13 cellular contexts compared by ENCODE assay signal in genomic region chr1:184888505-184888904, GRCh38.
DNase-seq lines count a peak whose midpoint lies in the region; ATAC-seq, FAIRE-seq and TF ChIP-seq lines count a peak whose summit lies in the region.
"Had no signal": no experiment of that assay in that cellular context is flagged by ENCODE, and none has a peak within 500 bp of the region (broad histone marks: within the 10 kb centered on the region; RNA-seq: fewer than 3 reads in every experiment).

No MANE protein-coding gene starts in this region.

- FAIRE-seq in small intestine (lab: Jason Lieb, UNC) = no peak

- H3K4me1 Mint-ChIP-seq in stimulated activated naive CD8-positive, alpha-beta T cell treated with anti-CD3 and anti-CD28 coated beads, Interleukin-15, Interleukin-2, amounts not matched to agents 100 ng/mL and 50 ng/mL, for 24 hours (ENCODE audit: low read depth) = peaks cover 71% of the 10 kb centered on the region
- peaks cover 41% of the 10 kb centered on the region for H3K4me1 Mint-ChIP-seq in stimulated activated naive CD8-positive, alpha-beta T cell treated with anti-CD3 and anti-CD28 coated beads, Interleukin-15, amount 100 ng/mL, for 72 hours
- peaks cover 32% of the 10 kb centered on the region for H3K4me1 Mint-ChIP-seq in activated T-helper 17 cell treated with anti-CD3 and anti-CD28 coated beads, Interleukin-2, amount 50 U/mL, for 72 hours
- H3K4me1 Mint-ChIP-seq in immature natural killer cell = peaks cover 18 to 19% of the 10 kb centered on the region in 2 donors

- H3K36me3 ChIP-seq in ovary (no peaks in the 10 kb centered on the region), small intestine (ENCODE audit: control insufficient read depth in 2 of 2, insufficient read depth in 2 of 2, low read length in 2 of 2) (no peaks in the 10 kb centered on the region)

- TF ChIP-seq EP300 in ovary (IDR thresholded peaks at IDR 0.05) = no peak

- no peak overlapping the region for H3K4me3 Mint-ChIP-seq in stimulated activated naive CD8-positive, alpha-beta T cell treated with anti-CD3 and anti-CD28 coated beads, Interleukin-15, Interleukin-2, amounts not matched to agents 100 ng/mL and 50 ng/mL, for 24 hours
- no peak overlapping the region for H3K4me3 Mint-ChIP-seq in stimulated activated naive CD8-positive, alpha-beta T cell treated with anti-CD3 and anti-CD28 coated beads, Interleukin-15, amount 100 ng/mL, for 72 hours
- H3K4me3 Mint-ChIP-seq in activated T-helper 17 cell treated with anti-CD3 and anti-CD28 coated beads, Interleukin-2, amount 50 U/mL, for 72 hours = no peak overlapping the region
- no peak overlapping the region for H3K4me3 Mint-ChIP-seq in immature natural killer cell
- H3K4me3 Mint-ChIP-seq: IgD-negative memory B cell had no signal

- H3K27ac ChIP-seq in ovary (no peak overlapping the region), small intestine (ENCODE audit: low read depth in 1 of 2, low read length in 1 of 2) (no peak overlapping the region)
- H3K27ac ChIP-seq: VCaP had no signal

- intact Hi-C loops in ovary (cut with DNase I) = no loop called here

- no peaks in the 10 kb centered on the region for H3K9me3 ChIP-seq in ovary
- no peaks in the 10 kb centered on the region for H3K9me3 ChIP-seq in small intestine (ENCODE audit: control insufficient read depth, low read depth)
- H3K9me3 ChIP-seq: body of pancreas had no signal

- no peaks in the 10 kb centered on the region for H3K9me3 Mint-ChIP-seq in stimulated activated naive CD8-positive, alpha-beta T cell treated with anti-CD3 and anti-CD28 coated beads, Interleukin-15, Interleukin-2, amounts not matched to agents 100 ng/mL and 50 ng/mL, for 24 hours
- H3K9me3 Mint-ChIP-seq in stimulated activated naive CD8-positive, alpha-beta T cell treated with anti-CD3 and anti-CD28 coated beads, Interleukin-15, amount 100 ng/mL, for 72 hours = no peaks in the 10 kb centered on the region
- H3K9me3 Mint-ChIP-seq in activated T-helper 17 cell treated with anti-CD3 and anti-CD28 coated beads, Interleukin-2, amount 50 U/mL, for 72 hours = no peaks in the 10 kb centered on the region
- no peaks in the 10 kb centered on the region for H3K9me3 Mint-ChIP-seq in immature natural killer cell
- H3K9me3 Mint-ChIP-seq: IgD-negative memory B cell had no signal

- H3K27ac Mint-ChIP-seq in stimulated activated naive CD8-positive, alpha-beta T cell treated with anti-CD3 and anti-CD28 coated beads, Interleukin-15, Interleukin-2, amounts not matched to agents 100 ng/mL and 50 ng/mL, for 24 hours = peak overlapping the region; percentile 82
- no peak overlapping the region for H3K27ac Mint-ChIP-seq in stimulated activated naive CD8-positive, alpha-beta T cell treated with anti-CD3 and anti-CD28 coated beads, Interleukin-15, amount 100 ng/mL, for 72 hours
- peak overlapping the region; percentile 65 for H3K27ac Mint-ChIP-seq in activated T-helper 17 cell treated with anti-CD3 and anti-CD28 coated beads, Interleukin-2, amount 50 U/mL, for 72 hours
- peak overlapping the region in 1 of 6 donors; percentile 57 for H3K27ac Mint-ChIP-seq in immature natural killer cell
- H3K27ac Mint-ChIP-seq: IgD-negative memory B cell had no signal

- H3K4me3 ChIP-seq in fibroblast of pulmonary artery (replicated peaks; ENCODE audit: low read depth, low read length) = no peak overlapping the region
- no peak overlapping the region for H3K4me3 ChIP-seq in ovary
- no peak overlapping the region for H3K4me3 ChIP-seq in small intestine (ENCODE audit: low read depth in 1 of 2, low read length in 2 of 2)
- H3K4me3 ChIP-seq: body of pancreas had no signal

- ATAC-seq in stimulated activated naive CD8-positive, alpha-beta T cell treated with anti-CD3 and anti-CD28 coated beads, Interleukin-15, amount 100 ng/mL, for 72 hours = no peak
- ATAC-seq in activated T-helper 17 cell treated with anti-CD3 and anti-CD28 coated beads, Interleukin-2, amount 50 U/mL, for 72 hours (replicated peaks) = no peak
- ATAC-seq: body of pancreas had no signal

- DNase-seq in stimulated activated naive CD8-positive, alpha-beta T cell treated with anti-CD3 and anti-CD28 coated beads, Interleukin-15, amount 100 ng/mL, for 72 hours = no peak
- DNase-seq in fibroblast of pulmonary artery (ENCODE audit: low read depth) (peak; percentile 63), immature natural killer cell (no peak), ovary (no peak), anterior cingulate cortex (lab: John Stamatoyannopoulos, UW) (no peak), small intestine (no peak)
- DNase-seq: activated T-cell treated with anti-CD3 and anti-CD28 coated beads for 4 hours, body of pancreas, NCI-H2029 treated with DMSO at 0.1 percent for 48 hours had no signal

- peaks cover 20% of the 10 kb centered on the region for H3K36me3 Mint-ChIP-seq in stimulated activated naive CD8-positive, alpha-beta T cell treated with anti-CD3 and anti-CD28 coated beads, Interleukin-15, Interleukin-2, amounts not matched to agents 100 ng/mL and 50 ng/mL, for 24 hours (ENCODE audit: low read depth)
- H3K36me3 Mint-ChIP-seq in activated T-helper 17 cell treated with anti-CD3 and anti-CD28 coated beads, Interleukin-2, amount 50 U/mL, for 72 hours (ENCODE audit: low read depth) = peaks cover 83% of the 10 kb centered on the region
- peaks cover 8 to 40% (median 21%) of the 10 kb centered on the region in 3 donors for H3K36me3 Mint-ChIP-seq in immature natural killer cell
- H3K36me3 Mint-ChIP-seq: IgD-negative memory B cell had no signal

- H3K4me1 ChIP-seq in ovary (ENCODE audit: insufficient read depth) (no peaks in the 10 kb centered on the region), small intestine (ENCODE audit: control insufficient read depth in 2 of 2, insufficient read depth in 1 of 2, low read depth in 1 of 2, low read length in 1 of 2) (peaks cover 0 to 3% of the 10 kb centered on the region in 2 donors)

- no peaks in the 10 kb centered on the region for H3K27me3 Mint-ChIP-seq in stimulated activated naive CD8-positive, alpha-beta T cell treated with anti-CD3 and anti-CD28 coated beads, Interleukin-15, Interleukin-2, amounts not matched to agents 100 ng/mL and 50 ng/mL, for 24 hours
- peaks cover 24% of the 10 kb centered on the region for H3K27me3 Mint-ChIP-seq in stimulated activated naive CD8-positive, alpha-beta T cell treated with anti-CD3 and anti-CD28 coated beads, Interleukin-15, amount 100 ng/mL, for 72 hours
- H3K27me3 Mint-ChIP-seq in activated T-helper 17 cell treated with anti-CD3 and anti-CD28 coated beads, Interleukin-2, amount 50 U/mL, for 72 hours = no peaks in the 10 kb centered on the region
- peaks cover 0 to 6% (median 0%) of the 10 kb centered on the region in 3 donors for H3K27me3 Mint-ChIP-seq in immature natural killer cell (ENCODE audit: low read depth in 3 of 3)
- H3K27me3 Mint-ChIP-seq: IgD-negative memory B cell had no signal

- TF ChIP-seq CTCF in fibroblast of pulmonary artery (IDR thresholded peaks at IDR 0.05; ENCODE audit: low read length, missing control alignments) = no peak
- TF ChIP-seq CTCF in ovary (IDR thresholded peaks at IDR 0.05) = no peak

- no peaks in the 10 kb centered on the region for H3K27me3 ChIP-seq in ovary
- no peaks in the 10 kb centered on the region for H3K27me3 ChIP-seq in small intestine (ENCODE audit: control insufficient read depth in 2 of 2, insufficient read depth in 2 of 2, low read length in 2 of 2)
- H3K27me3 ChIP-seq: body of pancreas had no signal

- TF ChIP-seq POLR2A in ovary (IDR thresholded peaks at IDR 0.05) = no peak

Comparison
In these comparisons a context has a peak if more than half of its experiments do, and no peak if none do; other contexts are left out.
1. H3K27ac Mint-ChIP-seq: peak in stimulated activated naive CD8-positive, alpha-beta T cell treated with anti-CD3 and anti-CD28 coated beads, Interleukin-15, Interleukin-2, amounts not matched to agents 100 ng/mL and 50 ng/mL, for 24 hours (single experiment) and activated T-helper 17 cell treated with anti-CD3 and anti-CD28 coated beads, Interleukin-2, amount 50 U/mL, for 72 hours (single experiment); none in stimulated activated naive CD8-positive, alpha-beta T cell treated with anti-CD3 and anti-CD28 coated beads, Interleukin-15, amount 100 ng/mL, for 72 hours (0 of 2).